ENCODE assay signal across 1 cellular context in genomic region chr1:25232027-25232865, GRCh38.
TF ChIP-seq lines count a peak whose summit lies in the region.

Gene SYF2, minus strand, starts transcription at chr1:25232502. Its CDS starts 35 bp downstream, at chr1:25232467.

TF ChIP-seq in HepG2, 621 proteins besides CTCF, POLR2A, EP300 and RAD21 (continued from another document and continues in another):
- TF ChIP-seq ZBTB2 (CRISPR knock-in tag; IDR thresholded peaks at IDR 0.05; ENCODE audit: low read depth) (no peak), ZNF788 (CRISPR knock-in tag; IDR thresholded peaks at IDR 0.05; ENCODE audit: borderline replicate concordance) (no peak; the same call in 1 of the 2 replicates), MEIS1 (CRISPR knock-in tag; IDR thresholded peaks at IDR 0.05; ENCODE audit: borderline replicate concordance) (no peak), LRRFIP1 (CRISPR knock-in tag; conservative IDR thresholded peaks at IDR 0.05) (no peak), SAFB2 (CRISPR knock-in tag; IDR thresholded peaks at IDR 0.05; ENCODE audit: borderline replicate concordance, low read depth) (no peak), ZNF598 (CRISPR knock-in tag; IDR thresholded peaks at IDR 0.05; ENCODE audit: borderline replicate concordance) (no peak), TBL1XR1 (IDR thresholded peaks at IDR 0.05; ENCODE audit: borderline replicate concordance, low read length, partially characterized antibody) (peak; percentile 18), ZBTB26 (CRISPR knock-in tag; IDR thresholded peaks at IDR 0.05; ENCODE audit: borderline replicate concordance) (no peak; the same call in 1 of the 2 replicates), ZNF335 (CRISPR knock-in tag; IDR thresholded peaks at IDR 0.05) (no peak), ZSCAN12 (CRISPR knock-in tag; IDR thresholded peaks at IDR 0.05) (no peak), ZNF780A (CRISPR knock-in tag; IDR thresholded peaks at IDR 0.05) (no peak), MED13 (CRISPR knock-in tag; IDR thresholded peaks at IDR 0.05) (no peak), CCDC6 (CRISPR knock-in tag; IDR thresholded peaks at IDR 0.05) (no peak), ZNF547 (CRISPR knock-in tag; IDR thresholded peaks at IDR 0.05) (peak; percentile 25; the same call in 1 of the 2 replicates), ZNF251 (CRISPR knock-in tag; IDR thresholded peaks at IDR 0.05) (no peak), ZNF18 (CRISPR knock-in tag; IDR thresholded peaks at IDR 0.05; ENCODE audit: insufficient replicate concordance) (no peak), KDM5A (IDR thresholded peaks at IDR 0.05; ENCODE audit: borderline replicate concordance, low read length) (peak; percentile 98), KAT7 (CRISPR knock-in tag; IDR thresholded peaks at IDR 0.05; ENCODE audit: borderline replicate concordance) (no peak), ZNF7 (CRISPR knock-in tag; IDR thresholded peaks at IDR 0.05) (no peak), SUZ12 (IDR thresholded peaks at IDR 0.05; ENCODE audit: low read depth, low read length) (no peak), ZNF724P (CRISPR knock-in tag; IDR thresholded peaks at IDR 0.05; ENCODE audit: borderline replicate concordance) (no peak), HDAC1 (CRISPR knock-in tag; IDR thresholded peaks at IDR 0.05) (peak; percentile 94), MTF1 (CRISPR knock-in tag; IDR thresholded peaks at IDR 0.05) (no peak), ARID4A (CRISPR knock-in tag; IDR thresholded peaks at IDR 0.05; ENCODE audit: borderline replicate concordance) (peak; percentile 97), ZNF850 (CRISPR knock-in tag; conservative IDR thresholded peaks at IDR 0.05) (no peak; the same call in 1 of the 2 replicates), EED (CRISPR knock-in tag; IDR thresholded peaks at IDR 0.05) (peak; percentile 56; the same call in 1 of the 2 replicates), HIVEP1 (CRISPR knock-in tag; IDR thresholded peaks at IDR 0.05) (peak; percentile 34; the same call in 1 of the 2 replicates), SATB2 (CRISPR knock-in tag; IDR thresholded peaks at IDR 0.05) (no peak), PHF8 (CRISPR knock-in tag; IDR thresholded peaks at IDR 0.05) (peak; percentile 96), ARID3A (IDR thresholded peaks at IDR 0.05; ENCODE audit: low read depth, low read length) (no peak), ZNF160 (CRISPR knock-in tag; IDR thresholded peaks at IDR 0.05) (no peak), KDM2A (CRISPR knock-in tag; IDR thresholded peaks at IDR 0.05; ENCODE audit: borderline replicate concordance, low read depth) (peak; percentile 76; the same call in 1 of the 2 replicates), POLR2AphosphoS2 (IDR thresholded peaks at IDR 0.05; ENCODE audit: low read depth, low read length) (no peak), MTA3 (CRISPR knock-in tag; IDR thresholded peaks at IDR 0.05) (no peak), ZHX2 (IDR thresholded peaks at IDR 0.05; ENCODE audit: low read depth) (peak; percentile 65), ZHX2 (CRISPR knock-in tag; IDR thresholded peaks at IDR 0.05; ENCODE audit: borderline replicate concordance) (no peak), ZBTB37 (CRISPR knock-in tag; IDR thresholded peaks at IDR 0.05) (0 out of 2 replicates have a peak, but pooled peaks have one; percentile 36), ZNF589 (CRISPR knock-in tag; conservative IDR thresholded peaks at IDR 0.05) (no peak), BCL3 (CRISPR knock-in tag; IDR thresholded peaks at IDR 0.05) (peak; percentile 21; the same call in 1 of the 2 replicates), SMARCE1 (IDR thresholded peaks at IDR 0.05; ENCODE audit: borderline replicate concordance) (no peak)
